Comparison of ENCODE assay signal across 22 cellular contexts in genomic region chr22:43850529-43850928, GRCh38. TPM values are rescaled to one million over a fixed set of nuclear protein-coding genes. Genes with fewer than 3 reads are reported as not detected.
A peak's percentile ranks its signal among the peaks of the same experiment; 100 is the strongest.
DNase-seq lines count a peak whose midpoint lies in the region; FAIRE-seq and TF ChIP-seq lines count a peak whose summit lies in the region.
"Had no signal": no experiment of that assay in that cellular context is flagged by ENCODE, and none has a peak within 500 bp of the region (broad histone marks: within the 10 kb centered on the region; RNA-seq: fewer than 3 reads in every experiment).

No MANE protein-coding gene starts in this region.

- no peak for TF ChIP-seq POLR2A in uterus (IDR thresholded peaks at IDR 0.05)

- CTCF ChIA-PET in HEK293 (lab: Yijun Ruan, JAX) = interaction anchor here (2.4 kb wide), 1 partner anchor 34 kb away, joined by 6 read pairs; no protein-coding TSS in a partner anchor

- DNase-seq in AG09309 (ENCODE audit: low read depth) (no peak), endothelial cell (ENCODE audit: low spot score) (no peak), posterior vena cava (ENCODE audit: low spot score) (peak; percentile 72), uterus (no peak), substantia nigra (lab: John Stamatoyannopoulos, UW) (no peak), urothelium cell line (ENCODE audit: low spot score) (no peak), BE2C (no peak)
- DNase-seq: CD8-positive, alpha-beta T cell; DMS53; EL; KG1; NCI-H1417; NCI-H1930; NCI-H226; NCI-H524 had no signal

- no peaks in the 10 kb centered on the region for H3K36me3 ChIP-seq in HEK293 (ENCODE audit: control insufficient read depth in 2 of 2, insufficient read depth in 1 of 2, low read length in 2 of 2)
- no peaks in the 10 kb centered on the region for H3K36me3 ChIP-seq in uterus
- H3K36me3 ChIP-seq in BE2C = no peaks in the 10 kb centered on the region
- H3K36me3 ChIP-seq: BLaER1 had no signal

- no peaks in the 10 kb centered on the region for H3K27me3 ChIP-seq in uterus
- no peaks in the 10 kb centered on the region for H3K27me3 ChIP-seq in BE2C
- H3K27me3 ChIP-seq: BLaER1 had no signal

- peaks cover 67% of the 10 kb centered on the region for H3K4me1 Mint-ChIP-seq in endothelial cell (ENCODE audit: unreplicated experiment)

- H3K4me3 Mint-ChIP-seq in endothelial cell (ENCODE audit: unreplicated experiment) = no peak overlapping the region
- H3K4me3 Mint-ChIP-seq: CD8-positive, alpha-beta T cell had no signal

- peaks cover 6% of the 10 kb centered on the region for H3K36me3 Mint-ChIP-seq in endothelial cell (ENCODE audit: low read depth, unreplicated experiment)
- H3K36me3 Mint-ChIP-seq: CD8-positive, alpha-beta T cell had no signal

- no peak overlapping the region for H3K27ac ChIP-seq in HEK293 (ENCODE audit: extremely low read depth, low read depth, low read length)
- no peak overlapping the region for H3K27ac ChIP-seq in uterus
- H3K27ac ChIP-seq in substantia nigra (ENCODE audit: low read depth, low read length, poor library complexity, severe bottlenecking) = no peak overlapping the region
- H3K27ac ChIP-seq: BLaER1 had no signal

- no peaks in the 10 kb centered on the region for H3K9me3 Mint-ChIP-seq in endothelial cell (ENCODE audit: unreplicated experiment)
- H3K9me3 Mint-ChIP-seq: CD8-positive, alpha-beta T cell had no signal

- TF ChIP-seq CTCF in AG09309 (IDR thresholded peaks at IDR 0.05; ENCODE audit: control insufficient read depth, insufficient read depth, low read depth, low read length, missing control alignments) (peak; percentile 1), HEK293 (tag by site-specific recombination; IDR thresholded peaks at IDR 0.05) (no peak), endothelial cell (IDR thresholded peaks at IDR 0.05; ENCODE audit: unreplicated experiment) (no peak), uterus (IDR thresholded peaks at IDR 0.05) (no peak), BE2C (IDR thresholded peaks at IDR 0.05; ENCODE audit: low read depth, low read length) (no peak)

- no peak for FAIRE-seq in urothelium cell line (lab: Jason Lieb, UNC)
- FAIRE-seq: A204.1, GM12891, GM18507, H54 had no signal

- peak overlapping the region; percentile 3 for H3K27ac Mint-ChIP-seq in endothelial cell (ENCODE audit: unreplicated experiment)
- H3K27ac Mint-ChIP-seq: CD8-positive, alpha-beta T cell had no signal

- POLR2A ChIA-PET in HEK293 (lab: Yijun Ruan, JAX) = no interaction called here

- intact Hi-C loops in posterior vena cava (cut with DNase I) (no loop called here), uterus (cut with DNase I; ENCODE audit: low total_unique reads) (no loop called here)

- peaks cover 17% of the 10 kb centered on the region for H3K27me3 Mint-ChIP-seq in endothelial cell (ENCODE audit: unreplicated experiment)

- H3K9me3 ChIP-seq in HEK293 (ENCODE audit: control insufficient read depth, insufficient read depth, low read depth, low read length) (no peaks in the 10 kb centered on the region), uterus (no peaks in the 10 kb centered on the region), BE2C (no peaks in the 10 kb centered on the region)
- H3K9me3 ChIP-seq: BLaER1 had no signal

- no peaks in the 10 kb centered on the region for H3K4me1 ChIP-seq in HEK293 (ENCODE audit: control insufficient read depth, insufficient read depth, low read length)
- no peaks in the 10 kb centered on the region for H3K4me1 ChIP-seq in uterus
- H3K4me1 ChIP-seq in BE2C = peaks cover 4% of the 10 kb centered on the region

- H3K4me3 ChIP-seq in AG09309 (ENCODE audit: control insufficient read depth, low read depth, low read length) = no peak overlapping the region
- H3K4me3 ChIP-seq in HEK293 (ENCODE audit: low read depth, low read length) = no peak overlapping the region
- H3K4me3 ChIP-seq in uterus = no peak overlapping the region
- no peak overlapping the region for H3K4me3 ChIP-seq in BE2C (ENCODE audit: low read depth, low read length)
- H3K4me3 ChIP-seq: BLaER1 had no signal

TF ChIP-seq in HEK293, 187 proteins besides CTCF, POLR2A, EP300 and RAD21:
- TF ChIP-seq ZNF18 (tag by site-specific recombination; IDR thresholded peaks at IDR 0.05) (no peak), ZNF501 (tag by site-specific recombination; IDR thresholded peaks at IDR 0.05) (no peak), ZNF214 (tag by site-specific recombination; IDR thresholded peaks at IDR 0.05; ENCODE audit: borderline replicate concordance) (no peak), ZNF341 (tag by site-specific recombination; IDR thresholded peaks at IDR 0.05; ENCODE audit: low read depth) (peak; percentile 67)
- TF ChIP-seq, protein P1, sequence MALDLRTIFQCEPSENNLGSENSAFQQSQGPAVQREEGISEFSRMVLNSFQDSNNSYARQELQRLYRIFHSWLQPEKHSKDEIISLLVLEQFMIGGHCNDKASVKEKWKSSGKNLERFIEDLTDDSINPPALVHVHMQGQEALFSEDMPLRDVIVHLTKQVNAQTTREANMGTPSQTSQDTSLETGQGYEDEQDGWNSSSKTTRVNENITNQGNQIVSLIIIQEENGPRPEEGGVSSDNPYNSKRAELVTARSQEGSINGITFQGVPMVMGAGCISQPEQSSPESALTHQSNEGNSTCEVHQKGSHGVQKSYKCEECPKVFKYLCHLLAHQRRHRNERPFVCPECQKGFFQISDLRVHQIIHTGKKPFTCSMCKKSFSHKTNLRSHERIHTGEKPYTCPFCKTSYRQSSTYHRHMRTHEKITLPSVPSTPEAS (tag by site-specific recombination; IDR thresholded peaks at IDR 0.05) = no peak
- TF ChIP-seq, protein P2, sequence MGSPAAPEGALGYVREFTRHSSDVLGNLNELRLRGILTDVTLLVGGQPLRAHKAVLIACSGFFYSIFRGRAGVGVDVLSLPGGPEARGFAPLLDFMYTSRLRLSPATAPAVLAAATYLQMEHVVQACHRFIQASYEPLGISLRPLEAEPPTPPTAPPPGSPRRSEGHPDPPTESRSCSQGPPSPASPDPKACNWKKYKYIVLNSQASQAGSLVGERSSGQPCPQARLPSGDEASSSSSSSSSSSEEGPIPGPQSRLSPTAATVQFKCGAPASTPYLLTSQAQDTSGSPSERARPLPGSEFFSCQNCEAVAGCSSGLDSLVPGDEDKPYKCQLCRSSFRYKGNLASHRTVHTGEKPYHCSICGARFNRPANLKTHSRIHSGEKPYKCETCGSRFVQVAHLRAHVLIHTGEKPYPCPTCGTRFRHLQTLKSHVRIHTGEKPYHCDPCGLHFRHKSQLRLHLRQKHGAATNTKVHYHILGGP (tag by site-specific recombination; IDR thresholded peaks at IDR 0.05) = no peak

RNA-seq across cellular contexts. Expression of gene SULT4A1, which starts 11.8 kb away (rescaled TPM):
- total RNA-seq in endothelial cell (ENCODE audit: unreplicated experiment) = 16.5 TPM
- total RNA-seq in posterior vena cava = not detected
- 1 to 10 TPM in 1 of 4 donors, not detected in 3; 2.1 TPM for total RNA-seq in uterus
- 39.4 TPM for polyA plus RNA-seq in BE2C (2012; ENCODE audit: insufficient read depth, insufficient read length, low read depth)
- total RNA-seq: CD8-positive, alpha-beta T cell; HT-29 had no signal

RNA-seq across cellular contexts. Expression of gene EFCAB6, which starts 38.4 kb away (rescaled TPM):
- total RNA-seq in endothelial cell (ENCODE audit: unreplicated experiment) (0.69 TPM), posterior vena cava (1 to 10 TPM; 1.7 to 2.0 TPM), uterus (1 to 10 TPM; 2.0 to 8.4 (median 5.7) TPM)
- 0.45 TPM for polyA plus RNA-seq in BE2C (2012; ENCODE audit: insufficient read depth, insufficient read length, low read depth)

RNA-seq across cellular contexts. Expression of gene PNPLA5, which starts 41.3 kb away (rescaled TPM):
- total RNA-seq in endothelial cell (ENCODE audit: unreplicated experiment) (not detected), posterior vena cava (not detected), uterus (not detected)
- not detected for polyA plus RNA-seq in BE2C (2012; ENCODE audit: insufficient read depth, insufficient read length, low read depth)
- total RNA-seq: CD8-positive, alpha-beta T cell; HT-29 had no signal
